In genomic region chr17:83124191-83124801, GRCh38 we compare ENCODE assay signal across 8 cellular contexts. TPM values are rescaled to one million over a fixed set of nuclear protein-coding genes. Genes with fewer than 3 reads are reported as not detected.
DNase-seq lines count a peak whose midpoint lies in the region; ATAC-seq and TF ChIP-seq lines count a peak whose summit lies in the region.
"Not testable (repeated sequence)": the region's sequence is repeated elsewhere in the genome, so short reads cannot be mapped to it uniquely, and the experiment has no call there.

No MANE protein-coding gene starts in this region.

- H3K27me3 Mint-ChIP-seq in activated CD8-positive, alpha-beta memory T cell treated with anti-CD3 and anti-CD28 coated beads, Interleukin-2, amount 10 ng/mL, durations not matched to agents 7 days and 5 days, result peaks cover 49% of the 10 kb centered on the region

- TF ChIP-seq POLR2A in transverse colon (IDR thresholded peaks at IDR 0.05), result not testable (repeated sequence)

- not testable (repeated sequence) for H3K36me3 Mint-ChIP-seq in activated CD8-positive, alpha-beta memory T cell treated with anti-CD3 and anti-CD28 coated beads, Interleukin-2, amount 10 ng/mL, durations not matched to agents 7 days and 5 days

- H3K27ac ChIP-seq in BLaER1 treated with 17β-estradiol and CSF1 and Interleukin-3, amounts not matched to agents 10 nM and 100 nM, result peak overlapping the region in 5 of 11 experiments; percentile 33 to 65 (median 59); a peak in 8 of 22 replicates
- H3K27ac ChIP-seq in transverse colon, result not testable (repeated sequence)

- peaks cover 0 to 20% (median 6%) of the 10 kb centered on the region in 11 experiments; a peak in 11 of 22 replicates for H4K20me1 ChIP-seq in BLaER1 treated with 17β-estradiol and CSF1 and Interleukin-3, amounts not matched to agents 10 nM and 100 nM

- CTCF ChIA-PET in activated CD8-positive, alpha-beta memory T cell treated with anti-CD3 and anti-CD28 coated beads, Interleukin-2, amount 10 ng/mL, durations not matched to agents 7 days and 5 days (lab: Charles Lee), result interaction anchor here (1.4 kb wide), 1 partner anchor 13 kb away, joined by 3 read pairs; no protein-coding TSS in a partner anchor

- H3K9me3 Mint-ChIP-seq in activated CD8-positive, alpha-beta memory T cell treated with anti-CD3 and anti-CD28 coated beads, Interleukin-2, amount 10 ng/mL, durations not matched to agents 7 days and 5 days (ENCODE audit: low read depth), result not testable (repeated sequence)

- H3K27me3 ChIP-seq in BLaER1 treated with 17β-estradiol and CSF1 and Interleukin-3, amounts not matched to agents 10 nM and 100 nM, result peaks cover 66 to 84% (median 72%) of the 10 kb centered on the region in 11 experiments
- H3K27me3 ChIP-seq in H7 (ENCODE audit: control insufficient read depth, insufficient read depth, low read length) (peaks cover 11% of the 10 kb centered on the region), transverse colon (peaks cover 48% of the 10 kb centered on the region)

- DNase-seq in H7 (peak; percentile 49), mesenteric fat pad (ENCODE audit: low spot score) (peak; percentile 85), posterior vena cava (ENCODE audit: low spot score) (peak; percentile 73), transverse colon (peak; percentile 6)
- DNase-seq in activated CD8-positive, alpha-beta memory T cell treated with anti-CD3 and anti-CD28 coated beads, Interleukin-2, amount 10 ng/mL, durations not matched to agents 7 days and 5 days, result peak; percentile 64
- peak; percentile 39 for DNase-seq in central memory CD4-positive, alpha-beta T cell

- intact Hi-C loops in posterior vena cava (cut with DNase I); transverse colon (cut with DNase I; ENCODE audit: low total_unique reads): not testable (repeated sequence)

- not testable (repeated sequence) for H3K9me3 ChIP-seq in BLaER1 treated with 17β-estradiol and CSF1 and Interleukin-3, amounts not matched to agents 10 nM and 100 nM (replicated peaks in 1 of 11); transverse colon

- H3K4me1 ChIP-seq in BLaER1 treated with 17β-estradiol and CSF1 and Interleukin-3, amounts not matched to agents 10 nM and 100 nM, result peaks cover 31 to 70% (median 42%) of the 10 kb centered on the region in 10 experiments
- peaks cover 0 to 19% (median 8%) of the 10 kb centered on the region in 4 donors for H3K4me1 ChIP-seq in transverse colon

- peak overlapping the region in 3 of 10 experiments; percentile 3 to 18 (median 6); a peak in 4 of 20 replicates for H3K4me3 ChIP-seq in BLaER1 treated with 17β-estradiol and CSF1 and Interleukin-3, amounts not matched to agents 10 nM and 100 nM
- H3K4me3 ChIP-seq in H7 (ENCODE audit: insufficient read depth, low read depth, low read length); transverse colon: not testable (repeated sequence)

- peaks cover 50% of the 10 kb centered on the region for H3K4me1 Mint-ChIP-seq in activated CD8-positive, alpha-beta memory T cell treated with anti-CD3 and anti-CD28 coated beads, Interleukin-2, amount 10 ng/mL, durations not matched to agents 7 days and 5 days

- H3K4me3 Mint-ChIP-seq in activated CD8-positive, alpha-beta memory T cell treated with anti-CD3 and anti-CD28 coated beads, Interleukin-2, amount 10 ng/mL, durations not matched to agents 7 days and 5 days, result not testable (repeated sequence)

- peak overlapping the region; percentile 2 to 95 (median 73); a peak in 20 of 22 replicates for H3K4me2 ChIP-seq in BLaER1 treated with 17β-estradiol and CSF1 and Interleukin-3, amounts not matched to agents 10 nM and 100 nM

- not testable (repeated sequence) for TF ChIP-seq EP300 in transverse colon (IDR thresholded peaks at IDR 0.05; ENCODE audit: low read depth)

- peak overlapping the region in 3 of 11 experiments; percentile 12 to 24 (median 22); a peak in 3 of 22 replicates for H3K9ac ChIP-seq in BLaER1 treated with 17β-estradiol and CSF1 and Interleukin-3, amounts not matched to agents 10 nM and 100 nM

- not testable (repeated sequence) for TF ChIP-seq CTCF in transverse colon (IDR thresholded peaks at IDR 0.05)

- whole genome bisulfite sequencing in transverse colon (ENCODE audit: low coverage in 1 of 2), 2 donors, result 79% methylated on average over 11 of the region's 16 CpGs; no CpG with 5 or more reads in 1 of the 2 donors

- in situ Hi-C loops in transverse colon (cut with MboI; ENCODE audit: low pct_ligation_motif_present in 1 of 4, low pct_unique_long_range_greater_than_20kb in 1 of 4, low sequenced_read_pairs in 3 of 4), result not testable (repeated sequence)

- not testable (repeated sequence) for H3K36me3 ChIP-seq in BLaER1 treated with 17β-estradiol and CSF1 and Interleukin-3, amounts not matched to agents 10 nM and 100 nM; H7 (replicated peaks; ENCODE audit: control insufficient read depth, insufficient read depth, low read length); transverse colon

- H3K27ac Mint-ChIP-seq in activated CD8-positive, alpha-beta memory T cell treated with anti-CD3 and anti-CD28 coated beads, Interleukin-2, amount 10 ng/mL, durations not matched to agents 7 days and 5 days, result peak overlapping the region; percentile 80

- ATAC-seq in activated CD8-positive, alpha-beta memory T cell treated with anti-CD3 and anti-CD28 coated beads, Interleukin-2, amount 10 ng/mL, durations not matched to agents 7 days and 5 days, result not testable (repeated sequence)
- peak; percentile 13 for ATAC-seq in esophagus mucosa

RNA-seq across cellular contexts. Expression of gene METRNL, which starts 44.9 kb away (rescaled TPM):
- 26.6 and 32.0 TPM in 2 replicates for total RNA-seq in H7 (2014; rRNA removed; shearing (Covaris generic))
- total RNA-seq in activated CD8-positive, alpha-beta memory T cell treated with anti-CD3 and anti-CD28 coated beads, Interleukin-2, amount 10 ng/mL, durations not matched to agents 7 days and 5 days, result 10 to 100 TPM; 42.9 to 49.9 TPM
- total RNA-seq in esophagus mucosa (152 TPM), mesenteric fat pad (151 TPM), posterior vena cava (100 to 1,000 TPM in 1 of 2 donors, 10 to 100 TPM in 1; 80.5 to 101 TPM), transverse colon (100 to 1,000 TPM in 2 of 4 donors, 10 to 100 TPM in 2; 46.8 to 325 (median 112) TPM)

Comparison
In these comparisons a context has a peak if more than half of its experiments do, and no peak if none do; other contexts are left out.
1. DNase-seq: peak in every context shown above with its lines; median percentile 85 in mesenteric fat pad; 73 in posterior vena cava; 64 in activated CD8-positive, alpha-beta memory T cell treated with anti-CD3 and anti-CD28 coated beads, Interleukin-2, amount 10 ng/mL, durations not matched to agents 7 days and 5 days; 49 in H7; 39 in central memory CD4-positive, alpha-beta T cell; 6 in transverse colon.